ENCODE assay signal across 17 cellular contexts in genomic region chr11:113048820-113049555, GRCh38.
DNase-seq lines count a peak whose midpoint lies in the region; ATAC-seq and TF ChIP-seq lines count a peak whose summit lies in the region.
"Had no signal": no experiment of that assay in that cellular context is flagged by ENCODE, and none has a peak within 500 bp of the region (broad histone marks: within the 10 kb centered on the region; RNA-seq: fewer than 3 reads in every experiment).

No MANE protein-coding gene starts in this region.

- DNase-seq in AG10803 (ENCODE audit: low read depth) (peak; percentile 72), M059J (ENCODE audit: low read depth) (peak; percentile 11), iris pigment epithelial cell (ENCODE audit: low read depth) (peak; percentile 86), left ventricle myocardium inferior (no peak), coronary artery (ENCODE audit: low spot score) (no peak)
- no peak for DNase-seq in T-helper 2 cell treated with Interferon-gamma antibody and Interleukin-4, amounts not matched to agents 5 μg/mL and 100 μg/mL, for 36 hours (ENCODE audit: low spot score)
- DNase-seq: activated T-cell treated with anti-CD3 and anti-CD28 coated beads, Interleukin-2, amount 50 U/mL, for 1 hour; CD8-positive, alpha-beta memory T cell; effector CD4-positive, alpha-beta T cell; Karpas-422; NCI-H1436; right cardiac atrium; stimulated activated CD4-positive, alpha-beta T cell treated with anti-CD3 and anti-CD28 coated beads, Interleukin-2, amount 100 ng/mL, for 24 hours had no signal

- no peaks in the 10 kb centered on the region for H3K27me3 Mint-ChIP-seq in brain
- no peaks in the 10 kb centered on the region for H3K27me3 Mint-ChIP-seq in T-helper 2 cell treated with Interferon-gamma antibody and Interleukin-4, amounts not matched to agents 5 μg/mL and 100 μg/mL, for 36 hours (ENCODE audit: low read depth)
- H3K27me3 Mint-ChIP-seq: activated naive CD4-positive, alpha-beta T cell treated with anti-CD3 and anti-CD28 coated beads, Interleukin-2, amount 50 U/mL, for 24 hours had no signal

- no peak overlapping the region for H3K4me3 Mint-ChIP-seq in brain
- no peak overlapping the region for H3K4me3 Mint-ChIP-seq in T-helper 2 cell treated with Interferon-gamma antibody and Interleukin-4, amounts not matched to agents 5 μg/mL and 100 μg/mL, for 36 hours
- H3K4me3 Mint-ChIP-seq: activated naive CD4-positive, alpha-beta T cell treated with anti-CD3 and anti-CD28 coated beads, Interleukin-2, amount 50 U/mL, for 24 hours; CD8-positive, alpha-beta memory T cell had no signal

- peaks cover 10% of the 10 kb centered on the region for H3K9me3 ChIP-seq in left ventricle myocardium inferior (replicated peaks)
- H3K9me3 ChIP-seq: vagina had no signal

- H3K27ac Mint-ChIP-seq in brain: peak overlapping the region in 3 of 5 experiments; percentile 8 to 86 (median 32)
- no peak overlapping the region for H3K27ac Mint-ChIP-seq in T-helper 2 cell treated with Interferon-gamma antibody and Interleukin-4, amounts not matched to agents 5 μg/mL and 100 μg/mL, for 36 hours
- H3K27ac Mint-ChIP-seq: activated naive CD4-positive, alpha-beta T cell treated with anti-CD3 and anti-CD28 coated beads, Interleukin-2, amount 50 U/mL, for 24 hours; CD8-positive, alpha-beta memory T cell had no signal

- peaks cover 77% of the 10 kb centered on the region for H3K36me3 Mint-ChIP-seq in brain
- H3K36me3 Mint-ChIP-seq in T-helper 2 cell treated with Interferon-gamma antibody and Interleukin-4, amounts not matched to agents 5 μg/mL and 100 μg/mL, for 36 hours (ENCODE audit: low read depth): no peaks in the 10 kb centered on the region
- H3K36me3 Mint-ChIP-seq: activated naive CD4-positive, alpha-beta T cell treated with anti-CD3 and anti-CD28 coated beads, Interleukin-2, amount 50 U/mL, for 24 hours had no signal

- no peak overlapping the region for H3K4me3 ChIP-seq in AG10803 (ENCODE audit: low read length)
- no peak overlapping the region for H3K4me3 ChIP-seq in left ventricle myocardium inferior
- H3K4me3 ChIP-seq in coronary artery: no peak overlapping the region
- H3K4me3 ChIP-seq: vagina had no signal

- TF ChIP-seq CTCF in AG10803 (conservative IDR thresholded peaks at IDR 0.05; ENCODE audit: low read length) (no peak), brain (conservative IDR thresholded peaks at IDR 0.05) (no peak), left ventricle myocardium inferior (IDR thresholded peaks at IDR 0.05; ENCODE audit: borderline replicate concordance) (no peak), coronary artery (IDR thresholded peaks at IDR 0.05) (no peak)

- intact Hi-C loops in left ventricle myocardium inferior (cut with micrococcal nuclease): no loop called here

- H3K4me1 Mint-ChIP-seq in brain: peaks cover 27% of the 10 kb centered on the region
- H3K4me1 Mint-ChIP-seq in T-helper 2 cell treated with Interferon-gamma antibody and Interleukin-4, amounts not matched to agents 5 μg/mL and 100 μg/mL, for 36 hours (ENCODE audit: low read depth): no peaks in the 10 kb centered on the region
- H3K4me1 Mint-ChIP-seq: activated naive CD4-positive, alpha-beta T cell treated with anti-CD3 and anti-CD28 coated beads, Interleukin-2, amount 50 U/mL, for 24 hours; CD8-positive, alpha-beta memory T cell had no signal

- ATAC-seq in HG02642 (IDR thresholded peaks at IDR 0.05; ENCODE audit: poor library complexity, unreplicated experiment): no peak
- ATAC-seq: right cardiac atrium had no signal

- H3K4me1 ChIP-seq in left ventricle myocardium inferior: peaks cover 6% of the 10 kb centered on the region

- peaks cover 2 to 35% (median 17%) of the 10 kb centered on the region in 5 experiments for H3K9me3 Mint-ChIP-seq in brain
- no peaks in the 10 kb centered on the region for H3K9me3 Mint-ChIP-seq in T-helper 2 cell treated with Interferon-gamma antibody and Interleukin-4, amounts not matched to agents 5 μg/mL and 100 μg/mL, for 36 hours
- H3K9me3 Mint-ChIP-seq: activated naive CD4-positive, alpha-beta T cell treated with anti-CD3 and anti-CD28 coated beads, Interleukin-2, amount 50 U/mL, for 24 hours had no signal

- no peaks in the 10 kb centered on the region for H3K36me3 ChIP-seq in left ventricle myocardium inferior
- H3K36me3 ChIP-seq: vagina had no signal

- no peak overlapping the region for H3K27ac ChIP-seq in left ventricle myocardium inferior (replicated peaks)
- H3K27ac ChIP-seq in coronary artery: no peak overlapping the region
- H3K27ac ChIP-seq: vagina had no signal

- no peaks in the 10 kb centered on the region for H3K27me3 ChIP-seq in left ventricle myocardium inferior (ENCODE audit: low read depth)
- H3K27me3 ChIP-seq: vagina had no signal

Comparison
In these comparisons a context has a peak if more than half of its experiments do, and no peak if none do; other contexts are left out.
1. DNase-seq: peak in AG10803 (single experiment), M059J (single experiment) and iris pigment epithelial cell (single experiment); none in T-helper 2 cell treated with Interferon-gamma antibody and Interleukin-4, amounts not matched to agents 5 μg/mL and 100 μg/mL, for 36 hours (single experiment), left ventricle myocardium inferior (single experiment) and coronary artery (single experiment).